Comparison of ENCODE assay signal across 1 cellular context in genomic region chr17:82234211-82235055, GRCh38.
TF ChIP-seq lines count a peak whose summit lies in the region.

No MANE protein-coding gene starts in this region.

TF ChIP-seq in GM12878, 131 proteins besides CTCF, POLR2A, EP300 and RAD21:
- TF ChIP-seq EED (IDR thresholded peaks at IDR 0.05; ENCODE audit: low read depth) (no peak), BRCA1 (IDR thresholded peaks at IDR 0.05; ENCODE audit: low read depth, low read length) (no peak), ETV6 (conservative IDR thresholded peaks at IDR 0.05 in 1 of 2, IDR thresholded peaks at IDR 0.05 in 1 of 2; ENCODE audit: borderline replicate concordance in 1 of 2, low read depth in 1 of 2) (no peak), IRF5 (IDR thresholded peaks at IDR 0.05; ENCODE audit: borderline replicate concordance) (no peak), POLR2AphosphoS5 (IDR thresholded peaks at IDR 0.05; ENCODE audit: low read length) (0 out of 2 replicates have a peak, but pooled peaks have one; percentile 18), PAX5 (IDR thresholded peaks at IDR 0.05; ENCODE audit: borderline replicate concordance, low read depth, low read length) (peak; percentile 38; the same call in 1 of the 2 replicates), POLR2AphosphoS2 (IDR thresholded peaks at IDR 0.05; ENCODE audit: low read depth, low read length) (peak; percentile 64; the same call in 1 of the 2 replicates), ZBED1 (IDR thresholded peaks at IDR 0.05; ENCODE audit: borderline replicate concordance) (no peak), RFX5 (IDR thresholded peaks at IDR 0.05; ENCODE audit: low read depth, low read length) (no peak), ZNF217 (IDR thresholded peaks at IDR 0.05) (no peak), MTA3 (IDR thresholded peaks at IDR 0.05; ENCODE audit: borderline replicate concordance, low read length) (no peak), WRNIP1 (IDR thresholded peaks at IDR 0.05; ENCODE audit: borderline replicate concordance, low read depth, low read length) (no peak), NFXL1 (IDR thresholded peaks at IDR 0.05; ENCODE audit: borderline replicate concordance) (no peak), IRF4 (IDR thresholded peaks at IDR 0.05; ENCODE audit: low read depth, low read length) (no peak), ATF7 (IDR thresholded peaks at IDR 0.05; ENCODE audit: low read depth) (no peak), ZBTB4 (CRISPR knock-in tag; IDR thresholded peaks at IDR 0.05) (no peak), REST (IDR thresholded peaks at IDR 0.05; ENCODE audit: low read depth, low read length) (no peak), SPI1 (IDR thresholded peaks at IDR 0.05; ENCODE audit: borderline replicate concordance, insufficient read depth, low read depth, low read length) (no peak)
TF ChIP-seq in GM12878: peak in this region for 3.
